Comparison of ENCODE assay signal across 18 cellular contexts in the genomic region with DNA sequence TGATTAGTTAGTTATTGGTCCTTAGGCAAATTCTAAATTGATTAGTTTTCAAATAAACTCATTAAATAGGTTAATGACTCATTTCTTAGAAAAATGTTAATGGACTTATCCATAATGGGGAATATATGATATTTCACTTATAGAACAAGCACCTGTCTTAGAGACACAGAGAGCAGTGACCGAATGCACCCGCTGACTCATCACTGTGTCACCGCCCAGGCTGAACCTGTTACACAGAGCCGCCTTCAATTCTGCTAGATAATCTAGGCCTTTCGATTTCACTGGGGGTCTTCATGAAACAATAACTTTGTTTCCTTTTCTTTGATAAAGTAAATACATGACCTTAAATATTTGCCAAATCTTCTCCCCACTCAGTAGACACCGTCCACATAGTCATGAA. TPM values are rescaled to one million over a fixed set of nuclear protein-coding genes. Genes with fewer than 3 reads are reported as not detected.
DNase-seq lines count a peak whose midpoint lies in the region; ATAC-seq and TF ChIP-seq lines count a peak whose summit lies in the region.
"Had no signal": no experiment of that assay in that cellular context is flagged by ENCODE, and none has a peak within 500 bp of the region (broad histone marks: within the 10 kb centered on the region; RNA-seq: fewer than 3 reads in every experiment).

No MANE protein-coding gene starts in this region.

- H3K4me3 ChIP-seq in adrenal gland (no peak overlapping the region), hepatocyte (no peak overlapping the region)
- H3K4me3 ChIP-seq: gastrocnemius medialis, MG63, thoracic aorta had no signal

- H3K27me3 ChIP-seq in adrenal gland: no peaks in the 10 kb centered on the region
- H3K27me3 ChIP-seq in hepatocyte: no peaks in the 10 kb centered on the region
- H3K27me3 ChIP-seq: gastrocnemius medialis, MG63 had no signal

- H3K36me3 ChIP-seq in adrenal gland (replicated peaks in 1 of 2): peaks cover 0 to 14% of the 10 kb centered on the region in 2 donors
- H3K36me3 ChIP-seq in hepatocyte (replicated peaks; ENCODE audit: insufficient read depth, low read depth): no peaks in the 10 kb centered on the region
- H3K36me3 ChIP-seq: gastrocnemius medialis, MG63 had no signal

- no peaks in the 10 kb centered on the region for H3K27me3 Mint-ChIP-seq in activated CD8-positive, alpha-beta T cell treated with anti-CD3 and anti-CD28 coated beads for 36 hours
- H3K27me3 Mint-ChIP-seq in activated CD8-positive, alpha-beta T cell treated with anti-CD3 and anti-CD28 coated beads, Interleukin-2, amount 10 ng/mL, durations not matched to agents 7 days and 5 days (ENCODE audit: low read depth): no peaks in the 10 kb centered on the region
- H3K27me3 Mint-ChIP-seq: central memory CD8-positive, alpha-beta T cell; memory B cell had no signal

- H3K9me3 Mint-ChIP-seq in activated CD8-positive, alpha-beta T cell treated with anti-CD3 and anti-CD28 coated beads for 36 hours: no peaks in the 10 kb centered on the region
- no peaks in the 10 kb centered on the region for H3K9me3 Mint-ChIP-seq in activated CD8-positive, alpha-beta T cell treated with anti-CD3 and anti-CD28 coated beads, Interleukin-2, amount 10 ng/mL, durations not matched to agents 7 days and 5 days (ENCODE audit: insufficient read depth)
- H3K9me3 Mint-ChIP-seq: activated naive CD4-positive, alpha-beta T cell treated with anti-CD3 and anti-CD28 coated beads, Interleukin-2, amount 50 U/mL, for 72 hours; central memory CD8-positive, alpha-beta T cell; immature natural killer cell; memory B cell had no signal

- no peak overlapping the region for H2AFZ ChIP-seq in hepatocyte

- H3K27ac ChIP-seq in adrenal gland: peak overlapping the region in 3 of 5 donors; percentile 16 to 56 (median 34)
- H3K27ac ChIP-seq in hepatocyte: no peak overlapping the region
- H3K27ac ChIP-seq: gastrocnemius medialis, thoracic aorta had no signal

- POLR2A ChIA-PET in activated CD8-positive, alpha-beta T cell treated with anti-CD3 and anti-CD28 coated beads for 36 hours (lab: Charles Lee): no interaction called here
- POLR2A ChIA-PET in activated CD8-positive, alpha-beta T cell treated with anti-CD3 and anti-CD28 coated beads, Interleukin-2, amount 10 ng/mL, durations not matched to agents 7 days and 5 days (lab: Charles Lee): no interaction called here

- H3K27ac Mint-ChIP-seq in activated CD8-positive, alpha-beta T cell treated with anti-CD3 and anti-CD28 coated beads for 36 hours: peak overlapping the region; percentile 16
- H3K27ac Mint-ChIP-seq in activated CD8-positive, alpha-beta T cell treated with anti-CD3 and anti-CD28 coated beads, Interleukin-2, amount 10 ng/mL, durations not matched to agents 7 days and 5 days: no peak overlapping the region
- H3K27ac Mint-ChIP-seq: activated naive CD4-positive, alpha-beta T cell treated with anti-CD3 and anti-CD28 coated beads, Interleukin-2, amount 50 U/mL, for 72 hours; immature natural killer cell; memory B cell; nephron progenitor cell had no signal

- peaks cover 30% of the 10 kb centered on the region for H3K4me1 Mint-ChIP-seq in activated CD8-positive, alpha-beta T cell treated with anti-CD3 and anti-CD28 coated beads for 36 hours (ENCODE audit: low read depth)
- peaks cover 15% of the 10 kb centered on the region for H3K4me1 Mint-ChIP-seq in activated CD8-positive, alpha-beta T cell treated with anti-CD3 and anti-CD28 coated beads, Interleukin-2, amount 10 ng/mL, durations not matched to agents 7 days and 5 days (ENCODE audit: low read depth)
- H3K4me1 Mint-ChIP-seq: central memory CD8-positive, alpha-beta T cell; memory B cell had no signal

- no peaks in the 10 kb centered on the region for H3K36me3 Mint-ChIP-seq in activated CD8-positive, alpha-beta T cell treated with anti-CD3 and anti-CD28 coated beads for 36 hours (ENCODE audit: low read depth)
- peaks cover 3% of the 10 kb centered on the region for H3K36me3 Mint-ChIP-seq in activated CD8-positive, alpha-beta T cell treated with anti-CD3 and anti-CD28 coated beads, Interleukin-2, amount 10 ng/mL, durations not matched to agents 7 days and 5 days (ENCODE audit: low read depth)

- H3K9me2 ChIP-seq in hepatocyte (replicated peaks; ENCODE audit: insufficient read depth): no peaks in the 10 kb centered on the region

- no peak for TF ChIP-seq CTCF in activated CD8-positive, alpha-beta T cell treated with anti-CD3 and anti-CD28 coated beads for 36 hours (IDR thresholded peaks at IDR 0.05)
- TF ChIP-seq CTCF in adrenal gland (IDR thresholded peaks at IDR 0.05): no peak
- TF ChIP-seq CTCF in hepatocyte (IDR thresholded peaks at IDR 0.05; ENCODE audit: poor library complexity): no peak

- peaks cover 93% of the 10 kb centered on the region for H3K79me2 ChIP-seq in hepatocyte

- peak; percentile 45 for ATAC-seq in activated CD8-positive, alpha-beta T cell treated with anti-CD3 and anti-CD28 coated beads for 36 hours
- no peak for ATAC-seq in activated CD8-positive, alpha-beta T cell treated with anti-CD3 and anti-CD28 coated beads, Interleukin-2, amount 10 ng/mL, durations not matched to agents 7 days and 5 days
- no peak for ATAC-seq in HG03025 (IDR thresholded peaks at IDR 0.05; ENCODE audit: low FRiP score, unreplicated experiment)
- ATAC-seq: activated naive CD4-positive, alpha-beta T cell treated with anti-CD3 and anti-CD28 coated beads, Interleukin-2, amount 50 U/mL, for 72 hours; gastrocnemius medialis had no signal

- H3K9me3 ChIP-seq in adrenal gland (replicated peaks in 1 of 3) (no peaks in the 10 kb centered on the region), hepatocyte (ENCODE audit: low read depth) (no peaks in the 10 kb centered on the region)
- H3K9me3 ChIP-seq: gastrocnemius medialis, MG63, thoracic aorta had no signal

- intact Hi-C loops in activated CD8-positive, alpha-beta T cell treated with anti-CD3 and anti-CD28 coated beads for 36 hours (cut with micrococcal nuclease): no loop called here
- intact Hi-C loops in adrenal gland (cut with DNase I): no loop called here

- H3K4me3 Mint-ChIP-seq in activated CD8-positive, alpha-beta T cell treated with anti-CD3 and anti-CD28 coated beads for 36 hours: no peak overlapping the region
- no peak overlapping the region for H3K4me3 Mint-ChIP-seq in activated CD8-positive, alpha-beta T cell treated with anti-CD3 and anti-CD28 coated beads, Interleukin-2, amount 10 ng/mL, durations not matched to agents 7 days and 5 days
- H3K4me3 Mint-ChIP-seq: central memory CD8-positive, alpha-beta T cell; immature natural killer cell; memory B cell; nephron progenitor cell had no signal

- peak; percentile 56 for DNase-seq in activated CD8-positive, alpha-beta T cell treated with anti-CD3 and anti-CD28 coated beads for 36 hours
- no peak for DNase-seq in activated CD8-positive, alpha-beta T cell treated with anti-CD3 and anti-CD28 coated beads, Interleukin-2, amount 10 ng/mL, durations not matched to agents 7 days and 5 days
- DNase-seq in LHCN-M2 (ENCODE audit: low read depth): peak; percentile 56
- DNase-seq in adrenal gland: peak; percentile 40 to 78 (median 70)
- DNase-seq in stimulated activated CD8-positive, alpha-beta memory T cell treated with anti-CD3 and anti-CD28 coated beads, Interleukin-4, amount 100 ng/mL, for 48 hours: peak; percentile 59
- DNase-seq in hepatocyte (ENCODE audit: low spot score): no peak
- no peak for DNase-seq in ecto neural progenitor cell (ENCODE audit: low spot score)
- DNase-seq: gastrocnemius medialis, immature natural killer cell, MG63, NCI-H774, nephron progenitor cell, T-helper 9 cell had no signal

- TF ChIP-seq POLR2A in adrenal gland (IDR thresholded peaks at IDR 0.05): no peak

- CTCF ChIA-PET in activated CD8-positive, alpha-beta T cell treated with anti-CD3 and anti-CD28 coated beads for 36 hours (lab: Charles Lee): no interaction called here
- CTCF ChIA-PET in activated CD8-positive, alpha-beta T cell treated with anti-CD3 and anti-CD28 coated beads, Interleukin-2, amount 10 ng/mL, durations not matched to agents 7 days and 5 days (lab: Charles Lee): no interaction called here

- peaks cover 66% of the 10 kb centered on the region for H4K20me1 ChIP-seq in hepatocyte (ENCODE audit: insufficient read depth, poor library complexity, severe bottlenecking)

- WGBS in adrenal gland, 4 donors: 60 to 68% (median 62%) methylated on average over 6 of the region's 6 CpGs
- 94% methylated on average over 6 of the region's 6 CpGs for WGBS in hepatocyte (ENCODE audit: low lambda C conversion rate, missing lambda C conversion rate)

- H3K4me1 ChIP-seq in adrenal gland (replicated peaks in 1 of 2) (peaks cover 18 to 36% of the 10 kb centered on the region in 2 donors), hepatocyte (ENCODE audit: insufficient read depth) (peaks cover 13% of the 10 kb centered on the region)

- no peak overlapping the region for H3K4me2 ChIP-seq in hepatocyte

RNA-seq across cellular contexts. Expression of gene IRS2, which starts 13.1 kb away (rescaled TPM):
- 1 to 10 TPM; 2.8 TPM for total RNA-seq in activated CD8-positive, alpha-beta T cell treated with anti-CD3 and anti-CD28 coated beads for 36 hours
- 1 to 10 TPM; 3.2 to 3.3 TPM for total RNA-seq in activated CD8-positive, alpha-beta T cell treated with anti-CD3 and anti-CD28 coated beads, Interleukin-2, amount 10 ng/mL, durations not matched to agents 7 days and 5 days
- total RNA-seq in LHCN-M2 (2014; rRNA removed) (37.8 and 46.7 TPM in 2 replicates), adrenal gland (10 to 100 TPM; 43.4 to 84.2 (median 50.2) TPM), hepatocyte (15.7 and 19.4 TPM in 2 replicates)
- 17.9 TPM for polyA plus RNA-seq in LHCN-M2 (2012)
- polyA plus RNA-seq in adrenal gland (10 to 100 TPM; 11.3 to 15.1 (median 12.8) TPM), hepatocyte (26.4 and 27.9 TPM in 2 replicates)

Comparison
In these comparisons a context has a peak if more than half of its experiments do, and no peak if none do; other contexts are left out.
1. DNase-seq: peak in activated CD8-positive, alpha-beta T cell treated with anti-CD3 and anti-CD28 coated beads for 36 hours (single experiment), LHCN-M2 (single experiment), adrenal gland (7 of 7) and stimulated activated CD8-positive, alpha-beta memory T cell treated with anti-CD3 and anti-CD28 coated beads, Interleukin-4, amount 100 ng/mL, for 48 hours (single experiment); none in activated CD8-positive, alpha-beta T cell treated with anti-CD3 and anti-CD28 coated beads, Interleukin-2, amount 10 ng/mL, durations not matched to agents 7 days and 5 days (single experiment), hepatocyte (single experiment) and ecto neural progenitor cell (single experiment).